In the genomic region with DNA sequence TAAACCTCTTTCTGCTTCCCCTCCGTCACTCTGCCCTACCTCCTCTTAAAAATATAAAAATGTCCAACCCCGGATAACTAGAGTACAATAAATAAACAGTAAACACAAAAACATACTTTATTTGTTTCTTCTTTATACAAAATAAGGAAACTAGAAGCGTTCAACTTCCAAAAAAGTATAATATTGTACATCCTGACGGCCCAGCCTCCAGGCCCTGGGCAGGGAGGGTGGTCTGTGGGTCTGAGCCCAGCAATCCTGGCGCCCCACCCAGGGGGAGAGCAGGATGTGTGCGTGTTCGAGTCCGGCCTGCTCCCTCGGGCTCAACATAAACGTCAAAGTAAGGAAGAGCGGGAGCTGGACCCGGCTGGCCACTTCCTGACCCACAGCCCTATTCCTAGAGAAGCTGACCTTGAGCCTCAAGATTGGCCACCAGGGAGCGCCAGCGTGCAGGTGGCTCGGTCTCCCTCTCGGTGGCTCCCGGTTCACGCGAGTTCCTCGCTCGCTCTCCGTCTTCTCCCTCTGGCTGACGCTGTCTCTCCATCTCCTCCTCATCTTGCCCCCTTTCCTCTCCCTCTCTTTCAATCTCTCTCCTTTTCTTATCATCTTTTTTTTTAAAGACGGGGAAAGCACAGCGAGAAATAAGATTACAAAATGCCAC, we compare ENCODE assay signal across 8 cellular contexts. TPM values are rescaled to one million over a fixed set of nuclear protein-coding genes. Genes with fewer than 3 reads are reported as not detected.
DNase-seq lines count a peak whose midpoint lies in the region; ATAC-seq, FAIRE-seq and TF ChIP-seq lines count a peak whose summit lies in the region.

No MANE protein-coding gene starts in this region.

- no peaks in the 10 kb centered on the region for H3K9me3 ChIP-seq in lower lobe of right lung

- no peaks in the 10 kb centered on the region for H3K36me3 ChIP-seq in lower lobe of right lung

- H3K36me3 Mint-ChIP-seq in activated CD4-positive, alpha-beta T cell treated with anti-CD3 and anti-CD28 coated beads, Interleukin-2, amount 10 ng/mL, durations not matched to agents 7 days and 5 days (ENCODE audit: low read depth) = peaks cover 7% of the 10 kb centered on the region
- no peaks in the 10 kb centered on the region for H3K36me3 Mint-ChIP-seq in dendritic cell treated with granulocyte-macrophage colony-stimulating factor and Interleukin-4, amounts not matched to agents 40 ng/mL and 50 ng/mL, for 4 days (ENCODE audit: low read depth)

- no peak overlapping the region for H3K27ac ChIP-seq in lower lobe of right lung

- TF ChIP-seq CTCF in AG09319 (IDR thresholded peaks at IDR 0.05; ENCODE audit: low read depth, low read length) (peak; percentile 91), lower lobe of right lung (IDR thresholded peaks at IDR 0.05) (peak; percentile 81)

- H3K9me3 Mint-ChIP-seq in activated CD4-positive, alpha-beta T cell treated with anti-CD3 and anti-CD28 coated beads, Interleukin-2, amount 10 ng/mL, durations not matched to agents 7 days and 5 days = no peaks in the 10 kb centered on the region
- H3K9me3 Mint-ChIP-seq in dendritic cell treated with granulocyte-macrophage colony-stimulating factor and Interleukin-4, amounts not matched to agents 40 ng/mL and 50 ng/mL, for 4 days = no peaks in the 10 kb centered on the region

- peak overlapping the region; percentile 33 for H3K4me3 ChIP-seq in lower lobe of right lung

- peak overlapping the region; percentile 56 for H3K4me3 Mint-ChIP-seq in activated CD4-positive, alpha-beta T cell treated with anti-CD3 and anti-CD28 coated beads, Interleukin-2, amount 10 ng/mL, durations not matched to agents 7 days and 5 days
- H3K4me3 Mint-ChIP-seq in dendritic cell treated with granulocyte-macrophage colony-stimulating factor and Interleukin-4, amounts not matched to agents 40 ng/mL and 50 ng/mL, for 4 days = peak overlapping the region; percentile 72

- ATAC-seq in lower lobe of right lung (peak; percentile 88 to 89), GM18502 (IDR thresholded peaks at IDR 0.05; ENCODE audit: poor library complexity, unreplicated experiment) (no peak)

- H3K27me3 ChIP-seq in lower lobe of right lung (ENCODE audit: low read depth) = peaks cover 80% of the 10 kb centered on the region

- POLR2A ChIA-PET in activated CD4-positive, alpha-beta T cell treated with anti-CD3 and anti-CD28 coated beads, Interleukin-2, amount 10 ng/mL, durations not matched to agents 7 days and 5 days (lab: Charles Lee) = interaction anchor here (0.7 kb wide), 1 partner anchor 467 kb away, joined by 3 read pairs; no protein-coding TSS in a partner anchor

- FAIRE-seq in H54 (lab: Jason Lieb, UNC) = no peak

- peak overlapping the region; percentile 71 for H3K27ac Mint-ChIP-seq in activated CD4-positive, alpha-beta T cell treated with anti-CD3 and anti-CD28 coated beads, Interleukin-2, amount 10 ng/mL, durations not matched to agents 7 days and 5 days
- no peak overlapping the region for H3K27ac Mint-ChIP-seq in dendritic cell treated with granulocyte-macrophage colony-stimulating factor and Interleukin-4, amounts not matched to agents 40 ng/mL and 50 ng/mL, for 4 days

- H3K4me1 Mint-ChIP-seq in activated CD4-positive, alpha-beta T cell treated with anti-CD3 and anti-CD28 coated beads, Interleukin-2, amount 10 ng/mL, durations not matched to agents 7 days and 5 days = peaks cover 23% of the 10 kb centered on the region
- H3K4me1 Mint-ChIP-seq in dendritic cell treated with granulocyte-macrophage colony-stimulating factor and Interleukin-4, amounts not matched to agents 40 ng/mL and 50 ng/mL, for 4 days (ENCODE audit: low read depth) = peaks cover 29% of the 10 kb centered on the region

- no peak for TF ChIP-seq POLR2A in H54 (IDR thresholded peaks at IDR 0.05; ENCODE audit: low read depth, low read length)

- CTCF ChIA-PET in activated CD4-positive, alpha-beta T cell treated with anti-CD3 and anti-CD28 coated beads, Interleukin-2, amount 10 ng/mL, durations not matched to agents 7 days and 5 days (lab: Charles Lee) = interaction anchor here (0.6 to 1.7 kb wide), 4 partner anchors 10 to 450 kb away, joined by 3 to 6 read pairs (median 5); no protein-coding TSS in a partner anchor

- intact Hi-C loops in dendritic cell treated with granulocyte-macrophage colony-stimulating factor and Interleukin-4, amounts not matched to agents 40 ng/mL and 50 ng/mL, for 4 days (cut with micrococcal nuclease) = loop anchor here (2.0 kb wide), 1 partner anchor 451 kb away; no protein-coding TSS in a partner anchor
- intact Hi-C loops in lower lobe of right lung (cut with DNase I) = no loop called here

- H3K4me1 ChIP-seq in lower lobe of right lung = peaks cover 36% of the 10 kb centered on the region

- peak; percentile 39 for DNase-seq in AG09319 (ENCODE audit: extremely low read depth, low read depth)
- peak; percentile 82 for DNase-seq in H54 (ENCODE audit: insufficient read length, low spot score)
- peak; percentile 47 for DNase-seq in NCI-H510A (lab: John Stamatoyannopoulos, UW)
- DNase-seq in activated CD4-positive, alpha-beta T cell treated with anti-CD3 and anti-CD28 coated beads, Interleukin-2, amount 10 ng/mL, durations not matched to agents 7 days and 5 days = peak; percentile 69
- DNase-seq in lower lobe of right lung = peak; percentile 87
- DNase-seq in stimulated activated CD8-positive, alpha-beta memory T cell treated with anti-CD3 and anti-CD28 coated beads, Interleukin-12 subunit alpha, Interleukin-12 subunit beta, amount 100 ng/mL, for 1 hour (ENCODE audit: low read depth) = peak; percentile 47

- H3K27me3 Mint-ChIP-seq in activated CD4-positive, alpha-beta T cell treated with anti-CD3 and anti-CD28 coated beads, Interleukin-2, amount 10 ng/mL, durations not matched to agents 7 days and 5 days = peaks cover 74% of the 10 kb centered on the region
- H3K27me3 Mint-ChIP-seq in dendritic cell treated with granulocyte-macrophage colony-stimulating factor and Interleukin-4, amounts not matched to agents 40 ng/mL and 50 ng/mL, for 4 days = peaks cover 91% of the 10 kb centered on the region

RNA-seq across cellular contexts. Expression of gene LHX5, which starts 9.4 kb away (rescaled TPM):
- not detected for total RNA-seq in activated CD4-positive, alpha-beta T cell treated with anti-CD3 and anti-CD28 coated beads, Interleukin-2, amount 10 ng/mL, durations not matched to agents 7 days and 5 days
- total RNA-seq in lower lobe of right lung = not detected

RNA-seq across cellular contexts. Expression of gene SDSL, which starts 40.1 kb away (rescaled TPM):
- total RNA-seq in activated CD4-positive, alpha-beta T cell treated with anti-CD3 and anti-CD28 coated beads, Interleukin-2, amount 10 ng/mL, durations not matched to agents 7 days and 5 days = 1 to 10 TPM; 3.6 to 4.5 TPM
- 12.8 TPM for total RNA-seq in lower lobe of right lung

RNA-seq across cellular contexts. Expression of gene SDS, which starts 58.6 kb away (rescaled TPM):
- not detected for total RNA-seq in activated CD4-positive, alpha-beta T cell treated with anti-CD3 and anti-CD28 coated beads, Interleukin-2, amount 10 ng/mL, durations not matched to agents 7 days and 5 days
- 1.1 TPM for total RNA-seq in lower lobe of right lung
